10 cellular contexts compared by ENCODE assay signal in genomic region chr12:117686911-117687377, GRCh38.
A peak's percentile ranks its signal among the peaks of the same experiment; 100 is the strongest.
DNase-seq lines count a peak whose midpoint lies in the region; ATAC-seq and TF ChIP-seq lines count a peak whose summit lies in the region.
"Had no signal": no experiment of that assay in that cellular context is flagged by ENCODE, and none has a peak within 500 bp of the region (broad histone marks: within the 10 kb centered on the region; RNA-seq: fewer than 3 reads in every experiment).

No MANE protein-coding gene starts in this region.

- no peak overlapping the region for H3K27ac Mint-ChIP-seq in immature natural killer cell
- H3K27ac Mint-ChIP-seq: activated CD4-positive, alpha-beta memory T cell treated with anti-CD3 and anti-CD28 coated beads, Interleukin-2, amount 10 ng/mL, durations not matched to agents 7 days and 5 days; stimulated activated naive CD8-positive, alpha-beta T cell treated with anti-CD3 and anti-CD28 coated beads, Interleukin-15, Interleukin-2, amounts not matched to agents 100 ng/mL and 50 ng/mL, for 24 hours had no signal

- peak overlapping the region; percentile 57 for H3K9ac ChIP-seq in skeletal muscle satellite cell (ENCODE audit: low read depth, low read length)

- peak overlapping the region; percentile 38 for H3K4me3 ChIP-seq in skeletal muscle satellite cell (ENCODE audit: low read length)

- H3K4me1 Mint-ChIP-seq in immature natural killer cell, result no peaks in the 10 kb centered on the region
- H3K4me1 Mint-ChIP-seq: activated CD4-positive, alpha-beta memory T cell treated with anti-CD3 and anti-CD28 coated beads, Interleukin-2, amount 10 ng/mL, durations not matched to agents 7 days and 5 days had no signal

- no peak overlapping the region for H3K4me3 Mint-ChIP-seq in immature natural killer cell
- H3K4me3 Mint-ChIP-seq: activated CD4-positive, alpha-beta memory T cell treated with anti-CD3 and anti-CD28 coated beads, Interleukin-2, amount 10 ng/mL, durations not matched to agents 7 days and 5 days; stimulated activated naive CD8-positive, alpha-beta T cell treated with anti-CD3 and anti-CD28 coated beads, Interleukin-15, Interleukin-2, amounts not matched to agents 100 ng/mL and 50 ng/mL, for 24 hours had no signal

- H3K4me2 ChIP-seq in skeletal muscle satellite cell (ENCODE audit: low read length), result peak overlapping the region; percentile 61

- H3K27me3 Mint-ChIP-seq in immature natural killer cell (ENCODE audit: low read depth in 3 of 3), result peaks cover 2 to 12% (median 3%) of the 10 kb centered on the region in 3 donors
- H3K27me3 Mint-ChIP-seq: activated CD4-positive, alpha-beta memory T cell treated with anti-CD3 and anti-CD28 coated beads, Interleukin-2, amount 10 ng/mL, durations not matched to agents 7 days and 5 days had no signal

- no peaks in the 10 kb centered on the region for H3K36me3 Mint-ChIP-seq in immature natural killer cell

- H3K27ac ChIP-seq in foreskin keratinocyte, result no peak overlapping the region

- ATAC-seq in foreskin keratinocyte (peak; percentile 86), GM19463 (IDR thresholded peaks at IDR 0.05; ENCODE audit: unreplicated experiment) (no peak)

- DNase-seq in GOT3 (lab: John Stamatoyannopoulos, UW) (peak; percentile 26), RKO (ENCODE audit: low spot score) (peak; percentile 31), foreskin keratinocyte (peak in 1 of 2 donors; percentile 81), GM20000 (ENCODE audit: low spot score) (no peak), immature natural killer cell (no peak), HuH-7 (ENCODE audit: low spot score) (no peak)
- DNase-seq: activated CD4-positive, alpha-beta memory T cell treated with anti-CD3 and anti-CD28 coated beads, Interleukin-2, amount 10 ng/mL, durations not matched to agents 7 days and 5 days had no signal

- H3K9me3 ChIP-seq in skeletal muscle satellite cell (replicated peaks; ENCODE audit: low read length), result no peaks in the 10 kb centered on the region

- no peak for TF ChIP-seq CTCF in foreskin keratinocyte (conservative IDR thresholded peaks at IDR 0.05)
- TF ChIP-seq CTCF in GM20000 (IDR thresholded peaks at IDR 0.05; ENCODE audit: extremely low read depth, missing control alignments), result no peak

- H3K4me1 ChIP-seq in foreskin keratinocyte, result peaks cover 8% of the 10 kb centered on the region
- H3K4me1 ChIP-seq in skeletal muscle satellite cell (ENCODE audit: control insufficient read depth, insufficient read depth, low read length), result peaks cover 39% of the 10 kb centered on the region

- H3K27me3 ChIP-seq in foreskin keratinocyte (no peaks in the 10 kb centered on the region), skeletal muscle satellite cell (ENCODE audit: control insufficient read depth, insufficient read depth, low read length) (no peaks in the 10 kb centered on the region)

- H3K36me3 ChIP-seq in skeletal muscle satellite cell (ENCODE audit: insufficient read depth, low read length), result no peaks in the 10 kb centered on the region

- peaks cover 0 to 1% (median 0%) of the 10 kb centered on the region in 6 donors for H3K9me3 Mint-ChIP-seq in immature natural killer cell

Comparison
In these comparisons a context has a peak if more than half of its experiments do, and no peak if none do; other contexts are left out.
1. DNase-seq: peak in GOT3 (single experiment) and RKO (single experiment); none in GM20000 (single experiment), immature natural killer cell (0 of 3) and HuH-7 (single experiment).